8 cellular contexts compared by ENCODE assay signal in the genomic region with DNA sequence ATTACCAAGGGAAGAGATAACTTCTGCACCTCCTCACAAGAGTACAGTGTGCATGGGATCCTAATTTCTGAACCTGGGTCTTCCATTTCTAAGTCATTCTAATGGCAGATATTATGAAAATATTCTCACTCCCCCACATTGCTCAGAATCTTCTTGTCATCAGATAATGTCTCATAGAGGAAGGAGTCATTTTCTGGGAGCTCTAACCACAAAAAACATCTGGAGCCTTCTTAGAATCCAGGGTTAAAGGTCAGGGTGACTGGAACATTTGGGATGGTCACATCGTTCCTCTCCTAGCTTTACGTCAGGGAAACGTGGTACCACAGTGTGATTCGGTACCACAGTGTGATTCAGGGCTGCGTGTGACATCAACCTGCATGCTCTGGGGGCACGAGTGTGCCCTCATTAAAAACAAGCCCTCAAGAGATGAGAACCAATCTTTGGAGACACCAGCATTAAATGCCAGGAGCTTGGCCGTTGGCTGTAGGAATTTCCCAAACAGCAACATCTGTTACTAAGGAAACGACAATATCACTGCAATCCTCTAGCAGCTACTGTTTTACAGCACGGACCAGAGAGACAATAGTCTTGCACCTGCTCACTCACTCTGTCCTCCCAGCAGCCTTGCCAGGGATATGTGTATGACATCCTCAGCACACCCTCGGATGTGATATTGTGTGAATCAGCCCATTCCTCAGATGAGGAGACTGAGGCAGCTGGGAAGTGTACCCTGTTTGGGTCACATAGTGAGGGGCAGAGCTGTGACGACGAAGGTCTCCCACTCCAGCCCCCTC.
DNase-seq lines count a peak whose midpoint lies in the region; ATAC-seq and TF ChIP-seq lines count a peak whose summit lies in the region.

No MANE protein-coding gene starts in this region.

- H3K27ac ChIP-seq in Peyer's patch (peak overlapping the region; percentile 58 to 84 (median 66)), fibroblast of lung (ENCODE audit: insufficient read depth, low read length) (peak overlapping the region; percentile 82)

- ATAC-seq in GM21526 (IDR thresholded peaks at IDR 0.05; ENCODE audit: low FRiP score, unreplicated experiment), result no peak

- H2AFZ ChIP-seq in fibroblast of lung (ENCODE audit: low read length), result no peak overlapping the region

- TF ChIP-seq CTCF in Peyer's patch (IDR thresholded peaks at IDR 0.05) (no peak), fibroblast of lung (conservative IDR thresholded peaks at IDR 0.05 in 1 of 2, IDR thresholded peaks at IDR 0.05 in 1 of 2; ENCODE audit: low read depth in 1 of 2, low read length in 2 of 2) (no peak)

- H3K9ac ChIP-seq in fibroblast of lung (ENCODE audit: insufficient read depth, low read length), result peak overlapping the region; percentile 41

- no peaks in the 10 kb centered on the region for H3K79me2 ChIP-seq in fibroblast of lung (ENCODE audit: control insufficient read depth, insufficient read depth, low read length)

- no peaks in the 10 kb centered on the region for H3K36me3 ChIP-seq in Peyer's patch
- H3K36me3 ChIP-seq in fibroblast of lung (ENCODE audit: control insufficient read depth, insufficient read depth, low read length), result no peaks in the 10 kb centered on the region

- peak overlapping the region; percentile 21 for H3K4me2 ChIP-seq in fibroblast of lung (ENCODE audit: extremely low read depth, insufficient read depth, low read length)

- TF ChIP-seq POLR2A in Peyer's patch (IDR thresholded peaks at IDR 0.05), result peak in 1 of 2 donors; percentile 13

- DNase-seq in GF-D8 (lab: John Stamatoyannopoulos, UW), result peak; percentile 87
- no peak for DNase-seq in Peyer's patch
- DNase-seq in fibroblast of lung (ENCODE audit: low read depth in 2 of 2), result peak; percentile 39 to 84
- DNase-seq in pulmonary artery endothelial cell (ENCODE audit: low read depth, low spot score), result peak; percentile 66
- no peak for DNase-seq in NCI-H187 treated with DMSO at 0.1 percent for 48 hours (lab: John Stamatoyannopoulos, UW)
- no peak for DNase-seq in NCI-H2107 treated with DMSO at 0.1 percent for 48 hours (lab: John Stamatoyannopoulos, UW; ENCODE audit: unreplicated experiment)
- DNase-seq in cerebellar nuclear complex (lab: John Stamatoyannopoulos, UW), result no peak

- H3K27me3 ChIP-seq in Peyer's patch (no peaks in the 10 kb centered on the region), fibroblast of lung (ENCODE audit: control insufficient read depth, insufficient read depth, low read length) (no peaks in the 10 kb centered on the region)

- H4K20me1 ChIP-seq in fibroblast of lung (ENCODE audit: control insufficient read depth, extremely low read depth, insufficient read depth, low read length), result no peaks in the 10 kb centered on the region

- H3K9me3 ChIP-seq in Peyer's patch (no peaks in the 10 kb centered on the region), fibroblast of lung (ENCODE audit: control insufficient read depth, insufficient read depth, low read depth, low read length) (no peaks in the 10 kb centered on the region)

- H3K4me1 ChIP-seq in Peyer's patch, result peaks cover 0 to 11% (median 4%) of the 10 kb centered on the region in 4 donors
- peaks cover 22% of the 10 kb centered on the region for H3K4me1 ChIP-seq in fibroblast of lung (ENCODE audit: control insufficient read depth, extremely low read depth, insufficient read depth, low read length)

- no peak overlapping the region for H3K4me3 ChIP-seq in Peyer's patch
- no peak overlapping the region for H3K4me3 ChIP-seq in fibroblast of lung (replicated peaks in 1 of 4; ENCODE audit: control extremely low read depth in 1 of 4, insufficient read depth in 1 of 4, low read depth in 3 of 4, low read length in 4 of 4)

Comparison
In these comparisons a context has a peak if more than half of its experiments do, and no peak if none do; other contexts are left out.
1. DNase-seq: peak in GF-D8 (single experiment), fibroblast of lung (2 of 2) and pulmonary artery endothelial cell (single experiment); none in Peyer's patch (0 of 3), NCI-H187 treated with DMSO at 0.1 percent for 48 hours (single experiment), NCI-H2107 treated with DMSO at 0.1 percent for 48 hours (single experiment) and cerebellar nuclear complex (0 of 2).